In the genomic region with DNA sequence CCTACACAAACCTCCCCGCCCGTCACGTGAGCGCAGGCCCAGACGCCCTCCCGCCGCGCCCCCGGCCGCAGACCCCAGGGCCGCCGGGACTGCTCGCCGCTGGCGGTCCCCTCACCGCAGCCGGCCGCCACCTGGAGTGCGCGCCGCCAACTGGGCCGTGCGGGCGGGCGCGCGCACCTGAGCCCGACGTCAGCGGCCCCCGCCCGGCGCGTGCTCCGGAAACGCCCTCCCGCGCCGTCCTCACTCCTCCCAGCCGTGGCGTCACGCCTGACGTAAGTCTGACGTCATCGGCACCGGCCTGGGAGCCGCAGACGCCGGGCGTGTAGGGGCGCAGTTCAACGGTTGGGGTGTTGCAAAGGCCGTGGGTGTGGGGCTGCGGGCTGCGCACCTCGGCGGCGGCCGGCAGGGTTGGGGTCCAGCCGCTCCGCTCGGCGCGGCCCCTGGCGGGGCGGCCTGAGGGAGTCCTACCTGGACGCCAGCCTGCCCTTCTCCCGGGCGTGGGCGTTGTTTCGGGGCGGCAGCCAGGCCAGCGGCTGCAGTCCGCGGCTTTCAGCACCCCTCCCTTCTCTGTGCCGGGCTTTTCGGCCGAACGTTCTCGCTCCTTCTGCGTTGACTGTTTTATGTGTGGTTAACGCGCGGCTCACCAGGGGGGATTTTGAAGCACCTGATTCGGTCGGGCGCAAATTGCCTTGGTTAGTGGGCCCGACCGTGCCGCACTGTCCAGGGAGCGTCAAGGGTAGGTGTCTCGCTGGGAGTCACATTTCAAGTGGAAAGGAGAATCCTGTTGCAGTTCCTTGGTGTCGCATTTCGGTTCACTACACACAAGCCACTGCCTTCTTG, we compare ENCODE assay signal across 1 cellular context.
TF ChIP-seq lines count a peak whose summit lies in the region.

A gene (minus strand): TSS at position 155 of the 840 bp plus-strand sequence. CDS start 956 bp downstream, outside the sequence.

TF ChIP-seq in SK-N-SH, 30 proteins besides CTCF, POLR2A, EP300 and RAD21:
- TF ChIP-seq POLR2AphosphoS5 (IDR thresholded peaks at IDR 0.05; ENCODE audit: low read depth, low read length) (peak; percentile 63), MXI1 (IDR thresholded peaks at IDR 0.05; ENCODE audit: low read depth, low read length) (peak; percentile 41; the same call in 1 of the 2 replicates), MEF2A (IDR thresholded peaks at IDR 0.05; ENCODE audit: borderline replicate concordance, low read depth) (no peak)
TF ChIP-seq in SK-N-SH: peak in this region for 2.
